Comparison of ENCODE assay signal across 13 cellular contexts in the genomic region with DNA sequence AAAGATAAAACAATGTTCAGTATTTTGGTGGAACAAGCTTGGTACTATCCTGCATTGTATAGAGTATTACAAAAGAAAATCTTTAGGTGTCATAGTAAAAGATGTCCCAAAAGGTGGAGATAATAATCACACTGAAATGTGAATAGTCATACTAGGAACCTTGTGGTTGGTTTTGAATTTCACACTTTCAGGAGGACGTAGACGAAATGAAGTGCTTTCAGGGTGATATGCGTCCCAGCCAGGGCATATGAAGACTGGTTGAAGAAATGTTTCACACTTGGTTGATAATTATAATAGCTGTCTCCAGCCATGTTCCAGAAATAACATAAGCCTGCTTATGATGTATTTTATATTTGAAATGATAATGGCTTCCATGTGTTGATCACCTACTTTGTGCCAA.
DNase-seq lines count a peak whose midpoint lies in the region; ATAC-seq, FAIRE-seq and TF ChIP-seq lines count a peak whose summit lies in the region.
"Had no signal": no experiment of that assay in that cellular context is flagged by ENCODE, and none has a peak within 500 bp of the region (broad histone marks: within the 10 kb centered on the region; RNA-seq: fewer than 3 reads in every experiment).

No MANE protein-coding gene starts in this region.

- ATAC-seq in GM18867 (IDR thresholded peaks at IDR 0.05; ENCODE audit: unreplicated experiment) (peak; percentile 86), GM21381 (IDR thresholded peaks at IDR 0.05; ENCODE audit: unreplicated experiment) (peak; percentile 87), HG03135 (IDR thresholded peaks at IDR 0.05; ENCODE audit: unreplicated experiment) (peak; percentile 79), GM12878 (peak; percentile 98)
- ATAC-seq: Panc1 had no signal

- no peaks in the 10 kb centered on the region for H4K20me1 ChIP-seq in GM12878 (ENCODE audit: control insufficient read depth, insufficient read depth)

- no peak for TF ChIP-seq CTCF in GM12878 (IDR thresholded peaks at IDR 0.05 in 2 of 3, conservative IDR thresholded peaks at IDR 0.05 in 1 of 3; ENCODE audit: control insufficient read depth in 2 of 3, extremely low read depth in 1 of 3, insufficient read depth in 1 of 3, low read depth in 3 of 3, low read length in 3 of 3)
- no peak for TF ChIP-seq CTCF in breast epithelium (IDR thresholded peaks at IDR 0.05)

- CTCF ChIA-PET in GM12878 (lab: Yijun Ruan, JAX): interaction anchor here (0.6 to 2.5 kb wide), 9 partner anchors 9 to 590 kb away, joined by 3 to 10 read pairs (median 3); a partner anchor contains a TSS

- no peaks in the 10 kb centered on the region for H3K36me3 ChIP-seq in GM12878 (ENCODE audit: control insufficient read depth in 2 of 2, insufficient read depth in 2 of 2, low read length in 1 of 2)
- no peaks in the 10 kb centered on the region for H3K36me3 ChIP-seq in breast epithelium
- H3K36me3 ChIP-seq in SJCRH30: peaks cover 5% of the 10 kb centered on the region; the same call in 1 of the 2 replicates

- RAD21 ChIA-PET in GM12878 (lab: Charles Lee; ENCODE audit: unreplicated experiment): interaction anchor here (0.8 to 1.2 kb wide), 3 partner anchors 10 to 60 kb away, joined by 3 to 7 read pairs (median 5); a partner anchor contains a TSS

- POLR2A ChIA-PET in GM12878 (lab: Charles Lee): interaction anchor here (1.3 kb wide), 1 partner anchor 15 kb away, joined by 3 read pairs; no protein-coding TSS in a partner anchor

- H3K9me3 ChIP-seq in GM12878 (replicated peaks; ENCODE audit: control insufficient read depth, insufficient read depth, low read length) (no peaks in the 10 kb centered on the region), breast epithelium (no peaks in the 10 kb centered on the region), SJCRH30 (replicated peaks) (no peaks in the 10 kb centered on the region)
- H3K9me3 ChIP-seq: upper lobe of left lung had no signal

- intact Hi-C loops in GM12878 (cut with micrococcal nuclease; ENCODE audit: unreplicated experiment) (loop anchor here (1.0 kb wide), 1 partner anchor 15 kb away; no protein-coding TSS in a partner anchor), breast epithelium (cut with DNase I; ENCODE audit: low total_unique reads) (loop anchor here (10.0 kb wide), 1 partner anchor 369 kb away; a partner anchor contains a TSS)

- no peak overlapping the region for H2AFZ ChIP-seq in GM12878 (ENCODE audit: control insufficient read depth, low read depth, low read length)

- TF ChIP-seq POLR2A in GM12878 (IDR thresholded peaks at IDR 0.05; ENCODE audit: low read depth, low read length) (no peak), breast epithelium (IDR thresholded peaks at IDR 0.05) (no peak)

- BruUV-seq in GM12878 (replicated peaks; lab: Mats Ljungman, UMichigan): no TSS peak

- peak; percentile 90 for FAIRE-seq in GM12878 (lab: Jason Lieb, UNC)
- FAIRE-seq: D721Med had no signal

- peak; percentile 55 to 63; a peak in 3 of 4 replicates for TF ChIP-seq EP300 in GM12878 (IDR thresholded peaks at IDR 0.05; ENCODE audit: borderline replicate concordance in 1 of 2, control insufficient read depth in 1 of 2, low read depth in 2 of 2, low read length in 2 of 2)

- peak; percentile 76 for DNase-seq in GM12878 (ENCODE audit: low read depth, low spot score)
- DNase-seq in breast epithelium (ENCODE audit: low spot score in 2 of 2): no peak
- no peak for DNase-seq in SJCRH30
- DNase-seq in NCI-H1048 (lab: John Stamatoyannopoulos, UW): no peak
- DNase-seq: dorsolateral prefrontal cortex, head of caudate nucleus, NCI-H1694, upper lobe of left lung had no signal

- in situ Hi-C loops in GM12878 (cut with MboI): no loop called here

- H3K4me3 ChIP-seq in GM12878: no peak overlapping the region
- H3K4me3 ChIP-seq in breast epithelium: no peak overlapping the region
- H3K4me3 ChIP-seq in SJCRH30: no peak overlapping the region
- H3K4me3 ChIP-seq: dorsolateral prefrontal cortex, upper lobe of left lung had no signal

- 0% methylated on average over 3 of the region's 3 CpGs for WGBS in GM12878 (ENCODE audit: insufficient coverage, insufficient replicate concordance, low lambda C conversion rate, missing lambda C conversion rate)

- H3K4me1 ChIP-seq in GM12878 (ENCODE audit: control insufficient read depth, insufficient read depth, low read length) (peaks cover 30% of the 10 kb centered on the region), breast epithelium (no peaks in the 10 kb centered on the region), SJCRH30 (no peaks in the 10 kb centered on the region)

- no peaks in the 10 kb centered on the region for H3K27me3 ChIP-seq in GM12878 (replicated peaks in 1 of 2; ENCODE audit: control insufficient read depth in 2 of 2, insufficient read depth in 2 of 2, low read length in 1 of 2)
- no peaks in the 10 kb centered on the region for H3K27me3 ChIP-seq in breast epithelium
- H3K27me3 ChIP-seq in SJCRH30: no peaks in the 10 kb centered on the region
- H3K27me3 ChIP-seq: dorsolateral prefrontal cortex, upper lobe of left lung had no signal

- no peaks in the 10 kb centered on the region for H3K79me2 ChIP-seq in GM12878 (ENCODE audit: control insufficient read depth, insufficient read depth, low read length)

- H3K9ac ChIP-seq in GM12878 (ENCODE audit: control insufficient read depth, insufficient read depth, low read length): no peak overlapping the region

- H3K27ac ChIP-seq in GM12878 (ENCODE audit: control insufficient read depth, insufficient read depth): no peak overlapping the region
- H3K27ac ChIP-seq in breast epithelium: no peak overlapping the region
- no peak overlapping the region for H3K27ac ChIP-seq in SJCRH30
- H3K27ac ChIP-seq: dorsolateral prefrontal cortex, upper lobe of left lung had no signal

- SMC1A ChIA-PET in GM12878 (lab: Charles Lee; ENCODE audit: uncharacterized antibody, unreplicated experiment): interaction anchor here (0.8 to 4.3 kb wide), 4 partner anchors 16 to 233 kb away, joined by 3 to 11 read pairs (median 5); a partner anchor contains a TSS

- H3K4me2 ChIP-seq in GM12878 (ENCODE audit: control insufficient read depth, insufficient read depth): peak overlapping the region; percentile 53; the same call in 1 of the 2 replicates

- no peak for TF ChIP-seq RAD21 in GM12878 (IDR thresholded peaks at IDR 0.05; ENCODE audit: insufficient read depth, low read depth, low read length)

TF ChIP-seq in GM12878, 131 proteins besides CTCF, POLR2A, EP300 and RAD21 (continues in another document):
- peak; percentile 93 for TF ChIP-seq MTA2 (IDR thresholded peaks at IDR 0.05; ENCODE audit: low read depth)
- TF ChIP-seq KLF5 (IDR thresholded peaks at IDR 0.05; ENCODE audit: partially characterized antibody): no peak
- no peak for TF ChIP-seq RCOR1 (conservative IDR thresholded peaks at IDR 0.05; ENCODE audit: low read depth, low read length)
- peak; percentile 92 for TF ChIP-seq ZNF24 (IDR thresholded peaks at IDR 0.05)
- TF ChIP-seq NR2F1 (conservative IDR thresholded peaks at IDR 0.05): 0 out of 2 replicates have a peak, but pooled peaks have one; percentile 55
- 0 out of 2 replicates have a peak, but pooled peaks have one; percentile 42 for TF ChIP-seq CREM (IDR thresholded peaks at IDR 0.05; ENCODE audit: low read depth)
- no peak for TF ChIP-seq RFX5 (IDR thresholded peaks at IDR 0.05; ENCODE audit: low read depth, low read length)
- no peak for TF ChIP-seq ZNF207 (IDR thresholded peaks at IDR 0.05; ENCODE audit: borderline replicate concordance)
- peak; percentile 70 for TF ChIP-seq MEF2B (IDR thresholded peaks at IDR 0.05; ENCODE audit: partially characterized antibody, poor library complexity, severe bottlenecking)
- peak; percentile 70; the same call in 1 of the 2 replicates for TF ChIP-seq PAX5 (IDR thresholded peaks at IDR 0.05; ENCODE audit: borderline replicate concordance, low read depth, low read length)
- TF ChIP-seq CBFB (IDR thresholded peaks at IDR 0.05; ENCODE audit: low read depth): peak; percentile 57; the same call in 1 of the 2 replicates
- TF ChIP-seq TCF3 (IDR thresholded peaks at IDR 0.05; ENCODE audit: borderline replicate concordance, insufficient read depth, low read depth, low read length): no peak
- TF ChIP-seq BCL11A (IDR thresholded peaks at IDR 0.05; ENCODE audit: low read depth, low read length): peak; percentile 72
- TF ChIP-seq EGR1 (IDR thresholded peaks at IDR 0.05; ENCODE audit: borderline replicate concordance in 1 of 2, low read depth in 2 of 2, low read length in 2 of 2): no peak
- TF ChIP-seq DPF2 (IDR thresholded peaks at IDR 0.05): peak; percentile 87
- no peak for TF ChIP-seq CHD4 (IDR thresholded peaks at IDR 0.05)
- peak; percentile 56; the same call in 1 of the 2 replicates for TF ChIP-seq BACH1 (IDR thresholded peaks at IDR 0.05; ENCODE audit: borderline replicate concordance)
- no peak for TF ChIP-seq YBX1 (IDR thresholded peaks at IDR 0.05)
- TF ChIP-seq CREB1 (IDR thresholded peaks at IDR 0.05; ENCODE audit: low read depth): peak; percentile 39; the same call in 1 of the 2 replicates
- TF ChIP-seq, protein P1, sequence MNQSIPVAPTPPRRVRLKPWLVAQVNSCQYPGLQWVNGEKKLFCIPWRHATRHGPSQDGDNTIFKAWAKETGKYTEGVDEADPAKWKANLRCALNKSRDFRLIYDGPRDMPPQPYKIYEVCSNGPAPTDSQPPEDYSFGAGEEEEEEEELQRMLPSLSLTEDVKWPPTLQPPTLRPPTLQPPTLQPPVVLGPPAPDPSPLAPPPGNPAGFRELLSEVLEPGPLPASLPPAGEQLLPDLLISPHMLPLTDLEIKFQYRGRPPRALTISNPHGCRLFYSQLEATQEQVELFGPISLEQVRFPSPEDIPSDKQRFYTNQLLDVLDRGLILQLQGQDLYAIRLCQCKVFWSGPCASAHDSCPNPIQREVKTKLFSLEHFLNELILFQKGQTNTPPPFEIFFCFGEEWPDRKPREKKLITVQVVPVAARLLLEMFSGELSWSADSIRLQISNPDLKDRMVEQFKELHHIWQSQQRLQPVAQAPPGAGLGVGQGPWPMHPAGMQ (IDR thresholded peaks at IDR 0.05; ENCODE audit: borderline replicate concordance): no peak
- no peak for TF ChIP-seq STAT3 (IDR thresholded peaks at IDR 0.05; ENCODE audit: low read depth, low read length)
- no peak for TF ChIP-seq GABPA (IDR thresholded peaks at IDR 0.05; ENCODE audit: low read depth)
- TF ChIP-seq MXI1 (IDR thresholded peaks at IDR 0.05; ENCODE audit: low read depth, low read length): 0 out of 2 replicates have a peak, but pooled peaks have one; percentile 25
- TF ChIP-seq RUNX3 (IDR thresholded peaks at IDR 0.05; ENCODE audit: low read length): peak; percentile 96
- TF ChIP-seq SRF (IDR thresholded peaks at IDR 0.05; ENCODE audit: low read depth in 2 of 2, low read length in 2 of 2): no peak
- peak; percentile 71; the same call in 1 of the 2 replicates for TF ChIP-seq JUND (IDR thresholded peaks at IDR 0.05; ENCODE audit: low read depth, low read length)
- TF ChIP-seq ZNF622 (IDR thresholded peaks at IDR 0.05): no peak
